In the genomic region with DNA sequence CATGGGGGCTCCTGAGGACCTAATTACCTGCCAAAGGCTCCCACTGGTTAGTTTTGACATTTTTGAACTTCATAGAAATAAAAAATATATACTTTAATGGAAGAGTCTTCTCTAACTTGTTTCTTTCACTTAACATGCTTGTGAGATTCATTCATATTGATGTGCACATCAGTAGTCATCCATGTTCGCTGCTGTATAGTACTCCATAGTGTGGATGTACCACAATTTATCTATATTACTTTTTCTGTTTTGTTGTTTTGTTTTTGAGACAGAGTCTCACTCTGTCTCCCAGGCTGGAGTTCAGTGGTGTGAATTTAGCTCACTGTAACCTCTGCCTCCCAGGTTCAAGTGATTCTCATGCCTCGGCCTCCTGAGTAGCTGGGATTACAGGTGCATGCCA, we compare ENCODE assay signal across 21 cellular contexts. TPM values are rescaled to one million over a fixed set of nuclear protein-coding genes. Genes with fewer than 3 reads are reported as not detected.
DNase-seq lines count a peak whose midpoint lies in the region; ATAC-seq, FAIRE-seq and TF ChIP-seq lines count a peak whose summit lies in the region.
"Had no signal": no experiment of that assay in that cellular context is flagged by ENCODE, and none has a peak within 500 bp of the region (broad histone marks: within the 10 kb centered on the region; RNA-seq: fewer than 3 reads in every experiment).

No MANE protein-coding gene starts in this region.

- no peak overlapping the region for H4K91ac ChIP-seq in H1 (replicated peaks; ENCODE audit: insufficient read length, low read length)

- no peak overlapping the region for H2BK5ac ChIP-seq in H1 (ENCODE audit: low read depth, low read length)

- WGBS in SK-N-SH (ENCODE audit: low lambda C conversion rate): 75% methylated on average over 2 of the region's 2 CpGs
- 96% methylated on average over 2 of the region's 2 CpGs; no CpG with 5 or more reads in 1 of the 2 experiments for whole genome bisulfite sequencing in H1 (ENCODE audit: extremely low coverage in 1 of 2, insufficient coverage in 1 of 2, insufficient read length in 1 of 2, insufficient replicate concordance in 2 of 2, low coverage in 1 of 2, low lambda C conversion rate in 2 of 2, missing lambda C conversion rate in 1 of 2), 2 experiments

- H3K9me3 ChIP-seq in SK-N-SH: no peaks in the 10 kb centered on the region
- H3K9me3 ChIP-seq in H1 (ENCODE audit: insufficient read depth in 2 of 2, low read depth in 1 of 2, low read length in 1 of 2): no peaks in the 10 kb centered on the region
- H3K9me3 ChIP-seq: A549 had no signal

- no peak overlapping the region for H3K27ac Mint-ChIP-seq in activated CD4-positive, alpha-beta memory T cell treated with anti-CD3 and anti-CD28 coated beads for 36 hours
- H3K27ac Mint-ChIP-seq: B cell; CD4-positive, alpha-beta T cell; CD8-positive, alpha-beta T cell had no signal

- no peak overlapping the region for H3K56ac ChIP-seq in H1 (replicated peaks; ENCODE audit: insufficient read length, low read depth, low read length)

- no peaks in the 10 kb centered on the region for H3K9me2 ChIP-seq in SK-N-SH

- H4K5ac ChIP-seq in H1 (ENCODE audit: insufficient read length, low read depth, low read length): no peak overlapping the region

- H2BK20ac ChIP-seq in H1 (ENCODE audit: low read length): no peak overlapping the region

- TF ChIP-seq RAD21 in SK-N-SH (IDR thresholded peaks at IDR 0.05; ENCODE audit: low read length) (no peak), H1 (IDR thresholded peaks at IDR 0.05 in 1 of 2, conservative IDR thresholded peaks at IDR 0.05 in 1 of 2; ENCODE audit: low read depth in 2 of 2, low read length in 2 of 2) (no peak)

- TF ChIP-seq CTCF in SK-N-SH (IDR thresholded peaks at IDR 0.05) (no peak), H1 (IDR thresholded peaks at IDR 0.05; ENCODE audit: control extremely low read depth in 1 of 3, insufficient read depth in 1 of 3, low read depth in 1 of 3, low read length in 3 of 3) (no peak)

- no peak for FAIRE-seq in H1 (lab: Jason Lieb, UNC)
- FAIRE-seq: A549, D721Med, G401.6, GM12891, GM19239 had no signal

- no peak overlapping the region for H3K18ac ChIP-seq in H1 (ENCODE audit: extremely low read depth, low read length)

- no peaks in the 10 kb centered on the region for H3F3A ChIP-seq in SK-N-SH (replicated peaks; ENCODE audit: insufficient read depth)

- no peak for TF ChIP-seq EP300 in SK-N-SH (IDR thresholded peaks at IDR 0.05; ENCODE audit: borderline replicate concordance in 1 of 2, low read depth in 1 of 2, low read length in 1 of 2)
- no peak for TF ChIP-seq EP300 in H1 (IDR thresholded peaks at IDR 0.05; ENCODE audit: borderline replicate concordance in 1 of 2, low read depth in 2 of 2, low read length in 2 of 2)

- H3K4ac ChIP-seq in H1 (replicated peaks; ENCODE audit: insufficient read length, low read depth, low read length): no peak overlapping the region

- no peak overlapping the region for H2BK15ac ChIP-seq in H1 (ENCODE audit: low read length)

- no peak for TF ChIP-seq POLR2A in H1 (IDR thresholded peaks at IDR 0.05; ENCODE audit: control extremely low read depth in 1 of 2, low read depth in 2 of 2, low read length in 2 of 2)

- DNase-seq in SK-N-SH: no peak
- DNase-seq in H1 (ENCODE audit: low read depth in 1 of 2, low spot score in 2 of 2): no peak
- no peak for DNase-seq in SIG-M5 (lab: John Stamatoyannopoulos, UW)
- no peak for DNase-seq in activated CD4-positive, alpha-beta memory T cell treated with anti-CD3 and anti-CD28 coated beads for 36 hours
- DNase-seq: AML-193; Caco-2; Calu3; CD4-positive, alpha-beta T cell; CD8-positive, alpha-beta T cell; DMS79 treated with DMSO at 0.1 percent for 48 hours; GF-D8 had no signal

- no peaks in the 10 kb centered on the region for H3K4me1 Mint-ChIP-seq in activated CD4-positive, alpha-beta memory T cell treated with anti-CD3 and anti-CD28 coated beads for 36 hours (ENCODE audit: low read depth)
- H3K4me1 Mint-ChIP-seq: B cell had no signal

- no peak overlapping the region for H3K4me3 Mint-ChIP-seq in activated CD4-positive, alpha-beta memory T cell treated with anti-CD3 and anti-CD28 coated beads for 36 hours
- H3K4me3 Mint-ChIP-seq: B cell; CD4-positive, alpha-beta T cell; CD8-positive, alpha-beta T cell had no signal

- H3K23me2 ChIP-seq in H1 (ENCODE audit: low read depth, low read length): no peaks in the 10 kb centered on the region

- no peak overlapping the region for H3K23ac ChIP-seq in H1 (ENCODE audit: insufficient read length)

- H3K79me1 ChIP-seq in H1 (ENCODE audit: low read depth, low read length): no peaks in the 10 kb centered on the region

- no peak overlapping the region for H2BK12ac ChIP-seq in H1 (ENCODE audit: low read depth, low read length)

- no peaks in the 10 kb centered on the region for H3K79me2 ChIP-seq in SK-N-SH (ENCODE audit: insufficient read depth)
- H3K79me2 ChIP-seq in H1 (ENCODE audit: control insufficient read depth in 1 of 2, insufficient read depth in 2 of 2, low read length in 2 of 2): no peaks in the 10 kb centered on the region

- H3K14ac ChIP-seq in H1 (ENCODE audit: insufficient read length): no peak overlapping the region

- no peak overlapping the region for H3K27ac ChIP-seq in SK-N-SH (ENCODE audit: low read depth in 2 of 2, low read length in 1 of 2)
- no peak overlapping the region for H3K27ac ChIP-seq in H1 (ENCODE audit: low read depth, low read length)
- H3K27ac ChIP-seq: 22Rv1; A549; BLaER1 treated with 17β-estradiol and CSF1 and Interleukin-3, amounts not matched to agents 10 nM and 100 nM; C4-2B had no signal

- no peaks in the 10 kb centered on the region for H3K36me3 ChIP-seq in SK-N-SH (replicated peaks in 1 of 2; ENCODE audit: control insufficient read depth in 1 of 2, insufficient read depth in 2 of 2, low read length in 1 of 2)
- no peaks in the 10 kb centered on the region for H3K36me3 ChIP-seq in H1 (ENCODE audit: control insufficient read depth in 2 of 4, insufficient read depth in 4 of 4, low read length in 3 of 4)
- H3K36me3 ChIP-seq: BLaER1 treated with 17β-estradiol and CSF1 and Interleukin-3, amounts not matched to agents 10 nM and 100 nM had no signal

- CTCF ChIA-PET in SK-N-SH (lab: Yijun Ruan, JAX): no interaction called here
- CTCF ChIA-PET in H1 (lab: Charles Lee; ENCODE audit: partially characterized antibody): no interaction called here
- CTCF ChIA-PET in activated CD4-positive, alpha-beta memory T cell treated with anti-CD3 and anti-CD28 coated beads for 36 hours (lab: Charles Lee): no interaction called here

- no peaks in the 10 kb centered on the region for H3K36me3 Mint-ChIP-seq in activated CD4-positive, alpha-beta memory T cell treated with anti-CD3 and anti-CD28 coated beads for 36 hours
- H3K36me3 Mint-ChIP-seq: CD8-positive, alpha-beta T cell had no signal

- H3K4me1 ChIP-seq in SK-N-SH (ENCODE audit: control insufficient read depth in 1 of 2, insufficient read depth in 2 of 2, low read depth in 1 of 2, low read length in 1 of 2) (no peaks in the 10 kb centered on the region), H1 (replicated peaks in 1 of 4; ENCODE audit: control insufficient read depth in 3 of 4, insufficient read depth in 4 of 4, low read length in 3 of 4) (no peaks in the 10 kb centered on the region)
- H3K4me1 ChIP-seq: A549 had no signal

- H3K9me3 Mint-ChIP-seq in activated CD4-positive, alpha-beta memory T cell treated with anti-CD3 and anti-CD28 coated beads for 36 hours: no peaks in the 10 kb centered on the region
- H3K9me3 Mint-ChIP-seq: CD4-positive, alpha-beta T cell; CD8-positive, alpha-beta T cell had no signal

- no peak overlapping the region for H3K4me2 ChIP-seq in SK-N-SH
- H3K4me2 ChIP-seq in H1 (ENCODE audit: insufficient read depth in 1 of 2, low read depth in 2 of 2, low read length in 2 of 2): no peak overlapping the region
- H3K4me2 ChIP-seq: A549; BLaER1 treated with 17β-estradiol and CSF1 and Interleukin-3, amounts not matched to agents 10 nM and 100 nM had no signal

- H3K4me3 ChIP-seq in SK-N-SH (ENCODE audit: low read depth in 2 of 2, low read length in 1 of 2) (no peak overlapping the region), H1 (ENCODE audit: extremely low read depth in 1 of 4, insufficient read depth in 2 of 4, low read depth in 3 of 4, low read length in 4 of 4) (no peak overlapping the region)
- H3K4me3 ChIP-seq: A549; BLaER1 treated with 17β-estradiol and CSF1 and Interleukin-3, amounts not matched to agents 10 nM and 100 nM had no signal

- no peaks in the 10 kb centered on the region for H3K27me3 Mint-ChIP-seq in activated CD4-positive, alpha-beta memory T cell treated with anti-CD3 and anti-CD28 coated beads for 36 hours
- H3K27me3 Mint-ChIP-seq: B cell; CD4-positive, alpha-beta T cell had no signal

- H3K9ac ChIP-seq in SK-N-SH (no peak overlapping the region), H1 (replicated peaks in 1 of 4; ENCODE audit: extremely low read depth in 1 of 4, low read depth in 3 of 4, low read length in 3 of 4) (no peak overlapping the region)
- H3K9ac ChIP-seq: BLaER1 treated with 17β-estradiol and CSF1 and Interleukin-3, amounts not matched to agents 10 nM and 100 nM had no signal

- H2BK120ac ChIP-seq in H1 (replicated peaks; ENCODE audit: low read depth, low read length): no peak overlapping the region

- ATAC-seq in SK-N-SH treated with all-trans-retinoic acid at 6 μM for 48 hours: no peak
- ATAC-seq: A549; CD8-positive, alpha-beta T cell had no signal

- H3K27me3 ChIP-seq in SK-N-SH (ENCODE audit: insufficient read depth) (no peaks in the 10 kb centered on the region; the same call in 1 of the 2 replicates), H1 (replicated peaks in 1 of 4; ENCODE audit: control insufficient read depth in 3 of 4, extremely low read depth in 1 of 4, insufficient read depth in 3 of 4, low read length in 3 of 4) (no peaks in the 10 kb centered on the region)
- H3K27me3 ChIP-seq: BLaER1 treated with 17β-estradiol and CSF1 and Interleukin-3, amounts not matched to agents 10 nM and 100 nM had no signal

- no peak overlapping the region for H2AFZ ChIP-seq in SK-N-SH (ENCODE audit: low read depth)
- no peak overlapping the region for H2AFZ ChIP-seq in H1 (ENCODE audit: low read length)

- H4K20me1 ChIP-seq in SK-N-SH (ENCODE audit: insufficient read depth) (no peaks in the 10 kb centered on the region), H1 (replicated peaks in 1 of 2; ENCODE audit: control insufficient read depth in 1 of 2, insufficient read depth in 2 of 2, low read length in 2 of 2) (no peaks in the 10 kb centered on the region)
- H4K20me1 ChIP-seq: BLaER1 treated with 17β-estradiol and CSF1 and Interleukin-3, amounts not matched to agents 10 nM and 100 nM had no signal

- intact Hi-C loops in activated CD4-positive, alpha-beta memory T cell treated with anti-CD3 and anti-CD28 coated beads for 36 hours (cut with micrococcal nuclease): no loop called here

- POLR2A ChIA-PET in SK-N-SH (lab: Yijun Ruan, JAX) (no interaction called here), H1 (lab: Charles Lee; ENCODE audit: partially characterized antibody) (no interaction called here)
- POLR2A ChIA-PET in activated CD4-positive, alpha-beta memory T cell treated with anti-CD3 and anti-CD28 coated beads for 36 hours (lab: Charles Lee): no interaction called here

- H2AK5ac ChIP-seq in H1 (ENCODE audit: low read depth, low read length): no peak overlapping the region

- no peak overlapping the region for H4K8ac ChIP-seq in H1 (ENCODE audit: extremely low read depth, insufficient read depth, low read length)

RNA-seq across cellular contexts. Expression of gene EMILIN2, which starts 22.8 kb away (rescaled TPM):
- polyA plus RNA-seq in SK-N-SH (2012; rRNA removed) (1.4 and 1.6 TPM in 2 replicates), H1 (2011; rRNA removed) (6.0 and 8.1 TPM in 2 replicates)
- 0.88 and 1.2 TPM in 2 replicates for polyA plus RNA-seq in SK-N-SH (2012; cell fraction: cytosol; rRNA removed)
- 3.7 and 5.3 TPM in 2 replicates for polyA plus RNA-seq in SK-N-SH (2012; cell fraction: nucleus; rRNA removed)
- 7.4 and 7.5 TPM in 2 replicates for total RNA-seq in H1 (2021; fragmentation: NEBNext Ultra II Directional; extraction: Animal tissue kit (Norgen Biotek cat#: 25700))
- 8.1 TPM for polyA plus RNA-seq in H1 (2011; cell fraction: cytosol; rRNA removed)
- 16.5 TPM for polyA plus RNA-seq in H1 (2011; cell fraction: nucleus; rRNA removed)
- polyA plus RNA-seq in H1 (2012, experiment 1 of 2): 5.2 to 7.4 TPM (median 6.3 TPM) in 4 replicates
- 4.9 TPM for polyA plus RNA-seq in H1 (2012, experiment 2 of 2)
- 5.3 TPM for polyA plus RNA-seq in H1 (2013, experiment 1 of 2)
- 3.7 TPM for polyA plus RNA-seq in H1 (2013, experiment 2 of 2)
- polyA minus RNA-seq in H1 (2011; rRNA and poly(A)+ RNA removed): 1.8 and 2.9 TPM in 2 replicates
- 6.0 TPM for polyA minus RNA-seq in H1 (2011; cell fraction: cytosol; rRNA and poly(A)+ RNA removed)
- polyA minus RNA-seq in H1 (2011; cell fraction: nucleus; rRNA and poly(A)+ RNA removed): 13.4 TPM
- 10 to 100 TPM; 18.7 to 20.1 TPM for total RNA-seq in activated CD4-positive, alpha-beta memory T cell treated with anti-CD3 and anti-CD28 coated beads for 36 hours
